Comparison of ENCODE assay signal across 10 cellular contexts in the genomic region with DNA sequence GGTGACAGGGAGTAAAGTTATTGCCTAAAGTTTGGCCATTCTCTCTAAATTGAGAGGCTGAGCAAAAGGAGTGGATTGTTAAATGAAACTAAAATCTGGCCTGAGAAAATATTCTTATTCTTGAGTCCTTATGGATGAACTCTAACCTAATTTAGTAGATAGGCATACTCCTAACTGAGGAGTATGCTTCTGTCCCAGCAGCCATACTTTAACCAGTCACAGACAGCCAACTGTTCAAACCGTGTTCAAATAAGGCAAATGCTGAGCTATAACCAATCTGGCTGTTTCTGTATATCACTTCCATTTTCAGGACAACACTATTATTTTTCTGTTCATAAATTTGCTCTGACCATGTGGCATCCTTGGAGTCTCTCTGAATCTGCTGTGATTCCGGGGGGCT.
A peak's percentile ranks its signal among the peaks of the same experiment; 100 is the strongest.
DNase-seq lines count a peak whose midpoint lies in the region; ATAC-seq lines count a peak whose summit lies in the region.
"Had no signal": no experiment of that assay in that cellular context is flagged by ENCODE, and none has a peak within 500 bp of the region (broad histone marks: within the 10 kb centered on the region; RNA-seq: fewer than 3 reads in every experiment).

No MANE protein-coding gene starts in this region.

- peak overlapping the region in 2 of 6 donors; percentile 74 to 81 for H3K27ac Mint-ChIP-seq in immature natural killer cell

- ATAC-seq in GM18909 (IDR thresholded peaks at IDR 0.05; ENCODE audit: poor library complexity, unreplicated experiment) (peak; percentile 48), GM21723 (IDR thresholded peaks at IDR 0.05; ENCODE audit: unreplicated experiment) (peak; percentile 40), HG03575 (IDR thresholded peaks at IDR 0.05; ENCODE audit: extremely low read depth, insufficient number of reproducible peaks, low FRiP score, unreplicated experiment) (peak; percentile 25), GM18907 (IDR thresholded peaks at IDR 0.05; ENCODE audit: unreplicated experiment) (no peak)
- no peak for ATAC-seq in activated CD4-positive, CD25-positive, alpha-beta regulatory T cell treated with anti-CD3 and anti-CD28 coated beads, Interleukin-2, amount 50 U/mL, for 24 hours
- ATAC-seq: Right ventricle myocardium inferior had no signal

- H3K36me3 Mint-ChIP-seq in immature natural killer cell, result no peaks in the 10 kb centered on the region

- peaks cover 5 to 12% of the 10 kb centered on the region in 2 donors for H3K4me1 Mint-ChIP-seq in immature natural killer cell

- peak overlapping the region in 4 of 5 donors; percentile 4 to 77 (median 11) for H3K4me3 Mint-ChIP-seq in immature natural killer cell

- no peak for DNase-seq in immature natural killer cell
- no peak for DNase-seq in dedifferentiated amniotic fluid mesenchymal stem cell (ENCODE audit: extremely low spot score)
- no peak for DNase-seq in RPMI8226
- DNase-seq: activated effector memory CD4-positive, alpha-beta T cell treated with anti-CD3 and anti-CD28 coated beads, Interleukin-2, amount 50 U/mL, for 16 hours had no signal

- peaks cover 0 to 9% (median under 1%) of the 10 kb centered on the region in 6 donors for H3K9me3 Mint-ChIP-seq in immature natural killer cell

- peaks cover 0 to 2% (median 0%) of the 10 kb centered on the region in 3 donors for H3K27me3 Mint-ChIP-seq in immature natural killer cell (ENCODE audit: low read depth in 3 of 3)

Comparison
In these comparisons a context has a peak if more than half of its experiments do, and no peak if none do; other contexts are left out.
1. ATAC-seq: peak in GM18909 (single experiment), GM21723 (single experiment) and HG03575 (single experiment); none in GM18907 (single experiment) and activated CD4-positive, CD25-positive, alpha-beta regulatory T cell treated with anti-CD3 and anti-CD28 coated beads, Interleukin-2, amount 50 U/mL, for 24 hours (0 of 2).